ENCODE assay signal across 1 cellular context in genomic region chr19:58475714-58476497, GRCh38.
TF ChIP-seq lines count a peak whose summit lies in the region.

ZNF446 (plus strand) TSS chr19:58476352; CDS start chr19:58477219, 867 bp downstream.

TF ChIP-seq in K562, 482 proteins besides CTCF, POLR2A, EP300 and RAD21 (continued from another document and continues in another):
- TF ChIP-seq HMGXB4 (CRISPR knock-in tag; IDR thresholded peaks at IDR 0.05) (0 out of 2 replicates have a peak, but pooled peaks have one; percentile 63), OTX1 (CRISPR knock-in tag; IDR thresholded peaks at IDR 0.05) (no peak), MLLT1 (IDR thresholded peaks at IDR 0.05) (no peak), BMI1 (IDR thresholded peaks at IDR 0.05; ENCODE audit: low read length) (peak; percentile 86), ZBTB1 (CRISPR knock-in tag; IDR thresholded peaks at IDR 0.05; ENCODE audit: borderline replicate concordance, low read depth) (no peak; the same call in 1 of the 2 replicates), ZNF143 (CRISPR knock-in tag; IDR thresholded peaks at IDR 0.05) (peak; percentile 95), NR2C2 (CRISPR knock-in tag; IDR thresholded peaks at IDR 0.05) (peak; percentile 98), NR2C2 (tag; IDR thresholded peaks at IDR 0.05) (peak; percentile 100), RFX7 (CRISPR knock-in tag; IDR thresholded peaks at IDR 0.05) (peak; percentile 18; the same call in 1 of the 2 replicates), POLR3A (IDR thresholded peaks at IDR 0.05; ENCODE audit: borderline replicate concordance, extremely low read depth, insufficient read depth, insufficient read length) (no peak), ZNF354B (CRISPR knock-in tag; IDR thresholded peaks at IDR 0.05) (no peak), PCBP2 (IDR thresholded peaks at IDR 0.05; ENCODE audit: low read depth, low read length, poor library complexity, severe bottlenecking) (no peak), GMEB1 (CRISPR knock-in tag; IDR thresholded peaks at IDR 0.05) (peak; percentile 77), ZKSCAN1 (IDR thresholded peaks at IDR 0.05; ENCODE audit: low read depth, low read length) (0 out of 2 replicates have a peak, but pooled peaks have one; percentile 11), JUN (IDR thresholded peaks at IDR 0.05; ENCODE audit: borderline replicate concordance, low read depth, low read length) (peak; percentile 47; the same call in 1 of the 2 replicates), JUN (CRISPR knock-in tag; IDR thresholded peaks at IDR 0.05; ENCODE audit: borderline replicate concordance) (no peak), GABPA (tag; conservative IDR thresholded peaks at IDR 0.05; ENCODE audit: low read depth) (peak; percentile 92), IFI16 (CRISPR knock-in tag; IDR thresholded peaks at IDR 0.05) (no peak), MTF1 (CRISPR knock-in tag; IDR thresholded peaks at IDR 0.05; ENCODE audit: borderline replicate concordance) (no peak), NR0B1 (IDR thresholded peaks at IDR 0.05; ENCODE audit: partially characterized antibody) (no peak), ARNT (IDR thresholded peaks at IDR 0.05) (no peak), MTA3 (IDR thresholded peaks at IDR 0.05; ENCODE audit: borderline replicate concordance) (peak; percentile 69), L3MBTL2 (IDR thresholded peaks at IDR 0.05) (0 out of 2 replicates have a peak, but pooled peaks have one; percentile 79), CTCFL (IDR thresholded peaks at IDR 0.05; ENCODE audit: borderline replicate concordance, insufficient read depth, low read depth, low read length, poor library complexity, severe bottlenecking) (peak; percentile 17), NCOA6 (IDR thresholded peaks at IDR 0.05) (no peak), BCOR (IDR thresholded peaks at IDR 0.05) (no peak), C11orf30 (IDR thresholded peaks at IDR 0.05; ENCODE audit: low read depth) (peak; percentile 66), ZNF668 (CRISPR knock-in tag; IDR thresholded peaks at IDR 0.05) (no peak), STAT5B (CRISPR knock-in tag; IDR thresholded peaks at IDR 0.05) (no peak), HDAC8 (tag; IDR thresholded peaks at IDR 0.05) (0 out of 2 replicates have a peak, but pooled peaks have one; percentile 29), MYC (IDR thresholded peaks at IDR 0.05; ENCODE audit: low read depth, low read length) (no peak; the same call in 1 of the 2 replicates), MYC (CRISPR knock-in tag; IDR thresholded peaks at IDR 0.05; ENCODE audit: borderline replicate concordance, low read depth) (no peak), ATF3 (IDR thresholded peaks at IDR 0.05) (no peak; the same call in 1 of the 2 replicates), ATF3 (CRISPR knock-in tag; conservative IDR thresholded peaks at IDR 0.05) (peak; percentile 83), SPI1 (IDR thresholded peaks at IDR 0.05; ENCODE audit: borderline replicate concordance, low read depth, low read length) (peak; percentile 55; the same call in 1 of the 2 replicates), EP400 (IDR thresholded peaks at IDR 0.05) (peak; percentile 59), TBL1XR1 (IDR thresholded peaks at IDR 0.05; ENCODE audit: low read length in 2 of 2) (0 out of 4 replicates have a peak, but pooled peaks of 1 of the 2 experiments have one; percentile 10), POLR2AphosphoS5 (IDR thresholded peaks at IDR 0.05; ENCODE audit: control insufficient read depth, insufficient read depth, low read depth, low read length) (peak; percentile 52; the same call in 1 of the 2 replicates), VEZF1 (CRISPR knock-in tag; IDR thresholded peaks at IDR 0.05) (peak; percentile 81), JUND (IDR thresholded peaks at IDR 0.05; ENCODE audit: borderline replicate concordance, low read depth, low read length) (peak; percentile 10; the same call in 1 of the 2 replicates), JUND (tag; IDR thresholded peaks at IDR 0.05; ENCODE audit: borderline replicate concordance, low read depth, low read length) (0 out of 3 replicates have a peak, but pooled peaks have one; percentile 14), ZFP30 (CRISPR knock-in tag; IDR thresholded peaks at IDR 0.05; ENCODE audit: borderline replicate concordance) (no peak), MTA1 (IDR thresholded peaks at IDR 0.05; ENCODE audit: borderline replicate concordance) (peak; percentile 91), NR2C1 (IDR thresholded peaks at IDR 0.05) (peak; percentile 98), NR2C1 (tag; IDR thresholded peaks at IDR 0.05) (peak; percentile 99), PHTF2 (CRISPR knock-in tag; IDR thresholded peaks at IDR 0.05) (no peak), ETV5 (CRISPR knock-in tag; IDR thresholded peaks at IDR 0.05; ENCODE audit: low read depth) (no peak; the same call in 1 of the 2 replicates), NONO (IDR thresholded peaks at IDR 0.05; ENCODE audit: low read depth in 2 of 2, low read length in 1 of 2) (peak in 1 of 2 experiments; percentile 24; a peak in 1 of 4 replicates), PTBP1 (IDR thresholded peaks at IDR 0.05; ENCODE audit: low read depth, low read length) (0 out of 2 replicates have a peak, but pooled peaks have one; percentile 1), HCFC1 (IDR thresholded peaks at IDR 0.05; ENCODE audit: low read depth, low read length) (peak; percentile 97), ERF (CRISPR knock-in tag; IDR thresholded peaks at IDR 0.05) (no peak; the same call in 1 of the 2 replicates), GATA2 (CRISPR knock-in tag; IDR thresholded peaks at IDR 0.05) (0 out of 2 replicates have a peak, but pooled peaks have one; percentile 24), SMARCE1 (IDR thresholded peaks at IDR 0.05) (no peak), ZNF436 (CRISPR knock-in tag; IDR thresholded peaks at IDR 0.05) (peak; percentile 1; the same call in 1 of the 2 replicates), ZNF77 (CRISPR knock-in tag; IDR thresholded peaks at IDR 0.05) (no peak), POU5F1 (IDR thresholded peaks at IDR 0.05; ENCODE audit: borderline replicate concordance, low read depth, low read length, partially characterized antibody) (no peak), CREM (IDR thresholded peaks at IDR 0.05; ENCODE audit: low read depth) (peak; percentile 92), EGR1 (conservative IDR thresholded peaks at IDR 0.05) (peak; percentile 79)
- TF ChIP-seq, protein P1, sequence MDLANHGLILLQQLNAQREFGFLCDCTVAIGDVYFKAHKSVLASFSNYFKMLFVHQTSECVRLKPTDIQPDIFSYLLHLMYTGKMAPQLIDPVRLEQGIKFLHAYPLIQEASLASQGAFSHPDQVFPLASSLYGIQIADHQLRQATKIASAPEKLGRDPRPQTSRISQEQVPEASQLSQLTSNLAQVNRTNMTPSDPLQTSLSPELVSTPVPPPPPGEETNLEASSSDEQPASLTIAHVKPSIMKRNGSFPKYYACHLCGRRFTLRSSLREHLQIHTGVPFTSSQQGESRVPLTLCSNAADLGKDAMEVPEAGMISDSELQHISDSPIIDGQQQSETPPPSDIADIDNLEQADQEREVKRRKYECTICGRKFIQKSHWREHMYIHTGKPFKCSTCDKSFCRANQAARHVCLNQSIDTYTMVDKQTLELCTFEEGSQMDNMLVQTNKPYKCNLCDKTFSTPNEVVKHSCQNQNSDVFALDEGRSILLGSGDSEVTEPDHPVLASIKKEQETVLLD (IDR thresholded peaks at IDR 0.05) = no peak
- TF ChIP-seq, protein P2, sequence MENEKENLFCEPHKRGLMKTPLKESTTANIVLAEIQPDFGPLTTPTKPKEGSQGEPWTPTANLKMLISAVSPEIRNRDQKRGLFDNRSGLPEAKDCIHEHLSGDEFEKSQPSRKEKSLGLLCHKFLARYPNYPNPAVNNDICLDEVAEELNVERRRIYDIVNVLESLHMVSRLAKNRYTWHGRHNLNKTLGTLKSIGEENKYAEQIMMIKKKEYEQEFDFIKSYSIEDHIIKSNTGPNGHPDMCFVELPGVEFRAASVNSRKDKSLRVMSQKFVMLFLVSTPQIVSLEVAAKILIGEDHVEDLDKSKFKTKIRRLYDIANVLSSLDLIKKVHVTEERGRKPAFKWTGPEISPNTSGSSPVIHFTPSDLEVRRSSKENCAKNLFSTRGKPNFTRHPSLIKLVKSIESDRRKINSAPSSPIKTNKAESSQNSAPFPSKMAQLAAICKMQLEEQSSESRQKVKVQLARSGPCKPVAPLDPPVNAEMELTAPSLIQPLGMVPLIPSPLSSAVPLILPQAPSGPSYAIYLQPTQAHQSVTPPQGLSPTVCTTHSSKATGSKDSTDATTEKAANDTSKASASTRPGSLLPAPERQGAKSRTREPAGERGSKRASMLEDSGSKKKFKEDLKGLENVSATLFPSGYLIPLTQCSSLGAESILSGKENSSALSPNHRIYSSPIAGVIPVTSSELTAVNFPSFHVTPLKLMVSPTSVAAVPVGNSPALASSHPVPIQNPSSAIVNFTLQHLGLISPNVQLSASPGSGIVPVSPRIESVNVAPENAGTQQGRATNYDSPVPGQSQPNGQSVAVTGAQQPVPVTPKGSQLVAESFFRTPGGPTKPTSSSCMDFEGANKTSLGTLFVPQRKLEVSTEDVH (IDR thresholded peaks at IDR 0.05; ENCODE audit: low read depth, partially characterized antibody) = peak; percentile 72
